ENCODE assay signal across 25 cellular contexts in the genomic region with DNA sequence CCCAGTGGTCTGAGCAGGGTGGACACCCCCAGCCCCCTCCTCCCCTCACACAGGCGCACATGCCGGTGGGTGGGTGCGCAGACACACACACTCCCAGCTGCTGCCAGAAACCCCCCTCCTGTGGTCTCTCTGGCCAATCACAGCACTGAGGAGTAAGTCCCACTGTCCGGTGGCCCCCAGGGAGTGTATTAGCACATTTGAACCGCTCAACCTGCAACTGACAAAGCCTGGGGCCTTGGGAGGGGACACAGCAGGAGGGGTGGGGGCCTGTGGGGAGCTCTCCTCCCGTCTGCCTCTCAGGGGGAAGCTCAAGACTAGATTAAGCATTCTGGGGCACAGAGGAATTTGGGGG. TPM values are rescaled to one million over a fixed set of nuclear protein-coding genes. Genes with fewer than 3 reads are reported as not detected.
"Had no signal": no experiment of that assay in that cellular context is flagged by ENCODE, and none has a peak within 500 bp of the region (broad histone marks: within the 10 kb centered on the region; RNA-seq: fewer than 3 reads in every experiment).

No MANE protein-coding gene starts in this region.

- DNase-seq: activated B cell treated with CpG ODN at 0.5 μM for 24 hours; activated CD4-positive, alpha-beta memory T cell treated with anti-CD3 and anti-CD28 coated beads, Interleukin-2, amount 10 ng/mL, durations not matched to agents 7 days and 5 days; activated CD4-positive, alpha-beta T cell treated with anti-CD3 and anti-CD28 coated beads for 4 hours; activated CD8-positive, alpha-beta memory T cell treated with anti-CD3 and anti-CD28 coated beads, Interleukin-2, amount 10 ng/mL, durations not matched to agents 7 days and 5 days; activated naive CD4-positive, alpha-beta T cell; activated naive CD8-positive, alpha-beta T cell treated with anti-CD3 and anti-CD28 coated beads for 36 hours; activated T-cell treated with anti-CD3 and anti-CD28 coated beads, Interleukin-2, amount 50 U/mL, for 1 hour; amniotic stem cell; foreskin keratinocyte; hypothalamus; kidney; midbrain; naive B cell; sigmoid colon; stimulated activated CD4-positive, alpha-beta T cell treated with anti-CD3 and anti-CD28 coated beads, Interleukin-4, amount 100 ng/mL, for 4 hours; testis; upper lobe of right lung had no signal

- H3K27ac ChIP-seq: cardiac muscle cell, epithelial cell of prostate, foreskin keratinocyte, sigmoid colon, testis, upper lobe of right lung had no signal

- H3K9me3 ChIP-seq: sigmoid colon, testis, upper lobe of right lung had no signal

- H3K4me1 ChIP-seq: foreskin keratinocyte, sigmoid colon, testis, upper lobe of right lung had no signal

- ATAC-seq: activated CD8-positive, alpha-beta memory T cell treated with anti-CD3 and anti-CD28 coated beads, Interleukin-2, amount 10 ng/mL, durations not matched to agents 7 days and 5 days; activated T-helper 17 cell treated with anti-CD3 and anti-CD28 coated beads, Interleukin-2, amount 50 U/mL, for 72 hours; left lobe of liver; stimulated activated memory B cell treated with anti-CD40 and anti-IgM and Interleukin-4, amounts not matched to agents 10 μg/mL and 1 μg/mL and 100 μg/mL, for 72 hours; upper lobe of right lung had no signal

- H3K4me3 ChIP-seq: cardiac muscle cell, lung, sigmoid colon, testis, upper lobe of right lung had no signal

- H3K36me3 ChIP-seq: cardiac muscle cell, sigmoid colon, upper lobe of right lung had no signal

- H3K27me3 ChIP-seq: cardiac muscle cell, testis had no signal

RNA-seq across cellular contexts. Expression of a gene that starts 11.7 kb away (rescaled TPM):
- total RNA-seq: foreskin keratinocyte had no signal

RNA-seq across cellular contexts. Expression of a gene that starts 51.1 kb away (rescaled TPM):
- total RNA-seq: activated B cell treated with CpG ODN at 0.5 μM for 24 hours; activated CD4-positive, alpha-beta memory T cell treated with anti-CD3 and anti-CD28 coated beads, Interleukin-2, amount 10 ng/mL, durations not matched to agents 7 days and 5 days; activated CD8-positive, alpha-beta memory T cell treated with anti-CD3 and anti-CD28 coated beads, Interleukin-2, amount 10 ng/mL, durations not matched to agents 7 days and 5 days; activated naive CD8-positive, alpha-beta T cell treated with anti-CD3 and anti-CD28 coated beads for 36 hours; activated T-helper 17 cell treated with anti-CD3 and anti-CD28 coated beads, Interleukin-2, amount 50 U/mL, for 72 hours; chondrocyte; foreskin keratinocyte; kidney; left lobe of liver; sigmoid colon; upper lobe of right lung had no signal
- polyA plus RNA-seq: cardiac muscle cell, fibroblast of lung, foreskin keratinocyte had no signal
